In the genomic region with DNA sequence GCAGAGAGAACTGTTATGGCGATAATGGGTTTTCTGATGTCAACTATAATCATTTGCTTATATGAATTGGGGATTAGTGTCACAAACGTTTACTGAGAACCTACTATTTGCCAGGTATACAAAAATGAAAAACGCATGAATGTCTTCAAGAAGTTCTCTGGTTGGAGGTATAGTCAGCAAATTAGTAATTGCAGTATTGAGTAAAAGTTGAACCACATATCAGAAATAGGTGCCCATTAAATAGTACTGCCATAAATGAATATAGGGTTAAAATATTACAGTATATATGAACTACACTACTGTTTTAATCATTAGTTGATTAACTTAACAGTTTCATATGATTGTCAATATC, we compare ENCODE assay signal across 23 cellular contexts. TPM values are rescaled to one million over a fixed set of nuclear protein-coding genes. Genes with fewer than 3 reads are reported as not detected.
A peak's percentile ranks its signal among the peaks of the same experiment; 100 is the strongest.
DNase-seq lines count a peak whose midpoint lies in the region; ATAC-seq, FAIRE-seq and TF ChIP-seq lines count a peak whose summit lies in the region.
"Had no signal": no experiment of that assay in that cellular context is flagged by ENCODE, and none has a peak within 500 bp of the region (broad histone marks: within the 10 kb centered on the region; RNA-seq: fewer than 3 reads in every experiment).

No MANE protein-coding gene starts in this region.

- no peaks in the 10 kb centered on the region for H3K4me1 Mint-ChIP-seq in type B pancreatic cell (ENCODE audit: unreplicated experiment)
- H3K4me1 Mint-ChIP-seq: activated naive CD8-positive, alpha-beta T cell treated with anti-CD3 and anti-CD28 coated beads, Interleukin-2, amount 10 ng/mL, durations not matched to agents 7 days and 5 days; central memory CD8-positive, alpha-beta T cell; T-helper 17 cell had no signal

- no peak for TF ChIP-seq EP300 in HepG2 (IDR thresholded peaks at IDR 0.05; ENCODE audit: low read depth in 2 of 2, low read length in 2 of 2)
- no peak for TF ChIP-seq EP300 in HepG2 (CRISPR knock-in tag; IDR thresholded peaks at IDR 0.05; ENCODE audit: borderline replicate concordance)
- no peak for TF ChIP-seq EP300 in K562 (IDR thresholded peaks at IDR 0.05; ENCODE audit: low read length)

- no peak overlapping the region for H2AFZ ChIP-seq in HepG2 (ENCODE audit: low read length)
- H2AFZ ChIP-seq in K562 (ENCODE audit: low read depth, low read length), result no peak overlapping the region
- H2AFZ ChIP-seq: parathyroid adenoma had no signal

- DNase-seq in HepG2 (ENCODE audit: low spot score), result no peak
- DNase-seq in right lobe of liver, result no peak
- no peak for DNase-seq in K562 (ENCODE audit: extremely low read depth in 1 of 4, low spot score in 3 of 4)
- DNase-seq in type B pancreatic cell (ENCODE audit: extremely low spot score, unreplicated experiment), result no peak
- DNase-seq: activated effector memory CD4-positive, alpha-beta T cell treated with anti-CD3 and anti-CD28 coated beads, Interleukin-2, amount 50 U/mL, for 16 hours; activated naive CD8-positive, alpha-beta T cell treated with anti-CD3 and anti-CD28 coated beads, Interleukin-2, amount 10 ng/mL, durations not matched to agents 7 days and 5 days; activated T-cell treated with anti-CD3 and anti-CD28 coated beads, Interleukin-2, amount 50 U/mL, for 1 hour; BE2C; DND-41; stimulated activated CD4-positive, alpha-beta T cell treated with anti-CD3 and anti-CD28 coated beads, Interleukin-1b, Interleukin-23, amount 100 ng/mL, for 48 hours; stomach; T-helper 17 cell; transverse colon had no signal

- ATAC-seq in HepG2 (no peak), right lobe of liver (no peak), HG03342 (IDR thresholded peaks at IDR 0.05; ENCODE audit: unreplicated experiment) (peak; percentile 16), K562 (no peak), GM21515 (IDR thresholded peaks at IDR 0.05; ENCODE audit: unreplicated experiment) (no peak), GM19467 (IDR thresholded peaks at IDR 0.05; ENCODE audit: unreplicated experiment) (no peak), GM18519 (IDR thresholded peaks at IDR 0.05; ENCODE audit: low FRiP score, unreplicated experiment) (no peak)
- ATAC-seq: T-helper 17 cell had no signal

- H3K36me3 Mint-ChIP-seq in type B pancreatic cell, result no peaks in the 10 kb centered on the region
- H3K36me3 Mint-ChIP-seq: activated naive CD8-positive, alpha-beta T cell treated with anti-CD3 and anti-CD28 coated beads, Interleukin-2, amount 10 ng/mL, durations not matched to agents 7 days and 5 days had no signal

- CTCF ChIA-PET in HepG2 (lab: Yijun Ruan, JAX; ENCODE audit: low intra/inter-chr PET ratio, low total read pairs) (interaction anchor here (1.6 to 2.0 kb wide), 2 partner anchors 677 to 698 kb away, joined by 11 to 26 read pairs; no protein-coding TSS in a partner anchor), K562 (lab: Yijun Ruan, JAX; ENCODE audit: low intra/inter-chr PET ratio) (interaction anchor here (0.6 to 2.1 kb wide), 4 partner anchors 74 to 698 kb away, joined by 3 to 21 read pairs (median 6); no protein-coding TSS in a partner anchor)

- POLR2A ChIA-PET in HepG2 (lab: Yijun Ruan, JAX) (no interaction called here), K562 (lab: Yijun Ruan, JAX) (no interaction called here)

- BruUV-seq in HepG2 (replicated peaks; lab: Mats Ljungman, UMichigan), result no TSS peak
- no TSS peak for BruUV-seq in K562 (replicated peaks; lab: Mats Ljungman, UMichigan)

- FAIRE-seq in HepG2 (lab: Jason Lieb, UNC) (no peak), K562 (lab: Jason Lieb, UNC) (no peak)

- TF ChIP-seq CTCF in HepG2 (CRISPR knock-in tag; IDR thresholded peaks at IDR 0.05) (no peak), right lobe of liver (IDR thresholded peaks at IDR 0.05) (no peak), K562 (IDR thresholded peaks at IDR 0.05 in 2 of 3, conservative IDR thresholded peaks at IDR 0.05 in 1 of 3; ENCODE audit: insufficient read depth in 2 of 3, low read depth in 1 of 3, low read length in 3 of 3) (no peak), type B pancreatic cell (conservative IDR thresholded peaks at IDR 0.05) (peak; percentile 37)

- no peak overlapping the region for H3K4me3 Mint-ChIP-seq in type B pancreatic cell
- H3K4me3 Mint-ChIP-seq: activated naive CD8-positive, alpha-beta T cell treated with anti-CD3 and anti-CD28 coated beads, Interleukin-2, amount 10 ng/mL, durations not matched to agents 7 days and 5 days; central memory CD8-positive, alpha-beta T cell; T-helper 17 cell had no signal

- intact Hi-C loops in HepG2 (cut with micrococcal nuclease; ENCODE audit: unreplicated experiment) (loop anchor here (1.0 to 10.0 kb wide), 4 partner anchors 210 to 698 kb away; a partner anchor contains a TSS), right lobe of liver (cut with DNase I) (loop anchor here (10.0 kb wide), 2 partner anchors 672 to 692 kb away; no protein-coding TSS in a partner anchor), K562 (cut with micrococcal nuclease) (loop anchor here (1.0 to 10.0 kb wide), 6 partner anchors 362 to 792 kb away; no protein-coding TSS in a partner anchor)

- no peaks in the 10 kb centered on the region for H3K27me3 ChIP-seq in HepG2 (ENCODE audit: control insufficient read depth in 1 of 2, insufficient read depth in 2 of 2, low read length in 2 of 2)
- no peaks in the 10 kb centered on the region for H3K27me3 ChIP-seq in right lobe of liver
- H3K27me3 ChIP-seq in K562 (ENCODE audit: control insufficient read depth in 2 of 2, insufficient read depth in 2 of 2, low read length in 2 of 2), result no peaks in the 10 kb centered on the region
- H3K27me3 ChIP-seq: ascending aorta, BE2C, SJSA1, stomach, transverse colon had no signal

- TF ChIP-seq POLR2A in HepG2 (IDR thresholded peaks at IDR 0.05; ENCODE audit: insufficient read depth in 1 of 2, low read depth in 2 of 2, low read length in 2 of 2), result no peak
- no peak for TF ChIP-seq POLR2A in right lobe of liver (IDR thresholded peaks at IDR 0.05)
- no peak for TF ChIP-seq POLR2A in K562 (conservative IDR thresholded peaks at IDR 0.05)

- H3K4me1 ChIP-seq in HepG2 (ENCODE audit: insufficient read depth, low read length) (peaks cover 2% of the 10 kb centered on the region; the same call in 1 of the 2 replicates), right lobe of liver (no peaks in the 10 kb centered on the region), K562 (replicated peaks in 1 of 2; ENCODE audit: control insufficient read depth in 2 of 2, insufficient read depth in 2 of 2, low read length in 2 of 2) (no peaks in the 10 kb centered on the region)
- H3K4me1 ChIP-seq: BE2C, parathyroid adenoma, SJSA1, stomach had no signal

- no peaks in the 10 kb centered on the region for H3K9me3 ChIP-seq in HepG2 (ENCODE audit: low read length)
- no peaks in the 10 kb centered on the region for H3K9me3 ChIP-seq in right lobe of liver
- no peaks in the 10 kb centered on the region for H3K9me3 ChIP-seq in K562 (replicated peaks; ENCODE audit: control insufficient read depth, insufficient read depth, low read depth, low read length)
- H3K9me3 ChIP-seq: ascending aorta, BE2C, SJSA1, stomach, transverse colon had no signal

- H3K27ac ChIP-seq in HepG2 (ENCODE audit: extremely low read length, insufficient read depth, low read length) (no peak overlapping the region), right lobe of liver (no peak overlapping the region), K562 (ENCODE audit: extremely low read depth, low read depth, low read length) (no peak overlapping the region)
- H3K27ac ChIP-seq: ascending aorta, parathyroid adenoma, SJSA1, stomach, transverse colon had no signal

- WGBS in HepG2 (ENCODE audit: low lambda C conversion rate), result 6% methylated on average over 3 of the region's 3 CpGs
- 7% methylated on average over 3 of the region's 3 CpGs for WGBS in right lobe of liver (ENCODE audit: insufficient coverage, low coverage, low lambda C conversion rate, missing lambda C conversion rate)
- WGBS in K562 (ENCODE audit: insufficient coverage, low coverage, missing lambda C conversion rate), result 7% methylated on average over 3 of the region's 3 CpGs

- no peak for TF ChIP-seq RAD21 in HepG2 (CRISPR knock-in tag; IDR thresholded peaks at IDR 0.05)
- TF ChIP-seq RAD21 in K562 (CRISPR knock-in tag; conservative IDR thresholded peaks at IDR 0.05 in 1 of 2, IDR thresholded peaks at IDR 0.05 in 1 of 2), result no peak

- H3K79me2 ChIP-seq in HepG2 (ENCODE audit: insufficient read depth, low read length) (no peaks in the 10 kb centered on the region), K562 (ENCODE audit: control insufficient read depth, insufficient read depth, low read length) (no peaks in the 10 kb centered on the region)
- H3K79me2 ChIP-seq: parathyroid adenoma had no signal

- H3K27ac Mint-ChIP-seq in type B pancreatic cell, result no peak overlapping the region
- H3K27ac Mint-ChIP-seq: activated naive CD8-positive, alpha-beta T cell treated with anti-CD3 and anti-CD28 coated beads, Interleukin-2, amount 10 ng/mL, durations not matched to agents 7 days and 5 days; T-helper 17 cell had no signal

- no peaks in the 10 kb centered on the region for H3K9me1 ChIP-seq in K562 (ENCODE audit: control insufficient read depth, insufficient read depth, low read length)

- in situ Hi-C loops in HepG2 (cut with HindIII; ENCODE audit: extremely low pct_ligation_motif_present, low pct_unique_long_range_greater_than_20kb), result loop anchor here (10.0 kb wide), 1 partner anchor 672 kb away; no protein-coding TSS in a partner anchor
- in situ Hi-C loops in K562 (cut with MboI), result loop anchor here (25.0 kb wide), 1 partner anchor 435 kb away; no protein-coding TSS in a partner anchor

- H3K9ac ChIP-seq in HepG2 (ENCODE audit: insufficient read depth, low read depth, low read length), result no peak overlapping the region
- no peak overlapping the region for H3K9ac ChIP-seq in K562 (ENCODE audit: insufficient read depth in 1 of 2, low read depth in 2 of 2, low read length in 2 of 2)
- H3K9ac ChIP-seq: parathyroid adenoma had no signal

- H3K27me3 Mint-ChIP-seq in type B pancreatic cell, result no peaks in the 10 kb centered on the region
- H3K27me3 Mint-ChIP-seq: activated naive CD8-positive, alpha-beta T cell treated with anti-CD3 and anti-CD28 coated beads, Interleukin-2, amount 10 ng/mL, durations not matched to agents 7 days and 5 days had no signal

- H3K4me3 ChIP-seq in HepG2 (replicated peaks in 1 of 3; ENCODE audit: insufficient read depth in 1 of 3, low read depth in 2 of 3, low read length in 3 of 3), result no peak overlapping the region
- H3K4me3 ChIP-seq in right lobe of liver, result no peak overlapping the region
- no peak overlapping the region for H3K4me3 ChIP-seq in K562
- H3K4me3 ChIP-seq: ascending aorta, SJSA1, smooth muscle cell, stomach, transverse colon had no signal

- H4K20me1 ChIP-seq in HepG2 (ENCODE audit: insufficient read depth, low read length) (no peaks in the 10 kb centered on the region), K562 (replicated peaks; ENCODE audit: control insufficient read depth, insufficient read depth, low read length) (no peaks in the 10 kb centered on the region)

- H3K36me3 ChIP-seq in HepG2 (replicated peaks in 1 of 2; ENCODE audit: control insufficient read depth in 1 of 2, insufficient read depth in 2 of 2, low read length in 2 of 2), result no peaks in the 10 kb centered on the region
- no peaks in the 10 kb centered on the region for H3K36me3 ChIP-seq in right lobe of liver
- H3K36me3 ChIP-seq in K562 (ENCODE audit: control insufficient read depth, insufficient read depth, low read length), result peaks cover 6% of the 10 kb centered on the region; the same call in 1 of the 3 replicates
- H3K36me3 ChIP-seq: ascending aorta, SJSA1, stomach, transverse colon had no signal

- no peaks in the 10 kb centered on the region for H3K9me3 Mint-ChIP-seq in type B pancreatic cell
- H3K9me3 Mint-ChIP-seq: activated naive CD8-positive, alpha-beta T cell treated with anti-CD3 and anti-CD28 coated beads, Interleukin-2, amount 10 ng/mL, durations not matched to agents 7 days and 5 days; central memory CD8-positive, alpha-beta T cell had no signal

- H3K4me2 ChIP-seq in HepG2 (ENCODE audit: low read depth, low read length), result no peak overlapping the region
- H3K4me2 ChIP-seq in K562 (ENCODE audit: insufficient read depth, low read length), result no peak overlapping the region

RNA-seq across cellular contexts. Expression of a gene that starts 60.0 kb away (rescaled TPM):
- total RNA-seq in HepG2 (2016; rRNA removed; fragmentation: Illumina TruSeq; extraction: Trizol) (0.02 TPM in 1 of 2 replicates, not detected in the other), right lobe of liver (10 to 100 TPM; 12.7 to 35.9 (median 16.9) TPM), K562 (2014; rRNA removed) (2.1 and 2.4 TPM in 2 replicates), K562 (2014; rRNA removed; fragmentation: Illumina TruSeq; extraction: Trizol) (3.8 and 4.5 TPM in 2 replicates), K562 (2015; rRNA removed; fragmentation: Illumina TruSeq; extraction: Trizol) (5.9 and 6.2 TPM in 2 replicates), K562 (2021) (4.2 and 4.8 TPM in 2 replicates), type B pancreatic cell (ENCODE audit: low replicate concordance) (1.2 and 4.2 TPM in 2 replicates)
- not detected in 2 replicates for total RNA-seq in HepG2 (2016; cell fraction: cytosol; rRNA removed; fragmentation: Illumina TruSeq; extraction: Trizol; ENCODE audit: low read depth)
- total RNA-seq in HepG2 (2016; cell fraction: insoluble cytoplasmic fraction; rRNA removed; fragmentation: Illumina TruSeq; extraction: Trizol), result under 0.01 TPM in 1 of 2 replicates, not detected in the other
- total RNA-seq in HepG2 (2016; cell fraction: membrane; rRNA removed; fragmentation: Illumina TruSeq; extraction: Trizol), result not detected in 2 replicates
- not detected in 2 replicates for total RNA-seq in HepG2 (2016; cell fraction: nucleus; rRNA removed; fragmentation: Illumina TruSeq; extraction: Trizol)
- polyA plus RNA-seq in HepG2 (2011; rRNA removed) (0.05 and 0.07 TPM in 2 replicates), K562 (2011; rRNA removed) (1.5 and 1.6 TPM in 2 replicates), K562 (2014; fragmentation: Illumina TruSeq; extraction: Trizol) (3.1 and 3.3 TPM in 2 replicates), K562 (2014; fragmentation: Nextera tagmentation; extraction: Ambion mirVana) (under 1 TPM; 0.46 to 0.59 TPM), K562 (2014; rRNA removed) (3.1 and 4.0 TPM in 2 replicates)
- 0.03 and 0.04 TPM in 2 replicates for polyA plus RNA-seq in HepG2 (2011; cell fraction: cytosol; rRNA removed)
- 0.05 and 0.12 TPM in 2 replicates for polyA plus RNA-seq in HepG2 (2011; cell fraction: nucleus; rRNA removed)
- 0.16 and 0.24 TPM in 2 replicates for polyA plus RNA-seq in HepG2 (2012)
- polyA plus RNA-seq in HepG2 (2016; cell fraction: cytosol; fragmentation: Illumina TruSeq; extraction: Trizol; ENCODE audit: low read depth), result not detected in 2 replicates
- polyA plus RNA-seq in HepG2 (2016; cell fraction: insoluble cytoplasmic fraction; fragmentation: Illumina TruSeq; extraction: Trizol; ENCODE audit: low read depth), result 0.02 TPM in 1 of 2 replicates, not detected in the other
- not detected in 2 replicates for polyA plus RNA-seq in HepG2 (2016; cell fraction: membrane; fragmentation: Illumina TruSeq; extraction: Trizol; ENCODE audit: low read depth)
- polyA plus RNA-seq in HepG2 (2016; cell fraction: nucleus; fragmentation: Illumina TruSeq; extraction: Trizol; ENCODE audit: insufficient read depth, low read depth), result not detected in 2 replicates
- polyA minus RNA-seq in HepG2 (2011; rRNA and poly(A)+ RNA removed; ENCODE audit: low replicate concordance), result 0.24 and 2.9 TPM in 2 replicates
- 0.10 TPM in 1 of 2 replicates, not detected in the other for polyA minus RNA-seq in HepG2 (2011; cell fraction: cytosol; rRNA and poly(A)+ RNA removed)
- polyA minus RNA-seq in HepG2 (2011; cell fraction: nucleus; rRNA and poly(A)+ RNA removed), result 0.39 and 0.75 TPM in 2 replicates
- 9.2 and 18.5 TPM in 2 replicates for total RNA-seq in K562 (2011; cell fraction: chromatin; rRNA removed; ENCODE audit: low replicate concordance)
- total RNA-seq in K562 (2011; cell fraction: nucleolus; rRNA removed), result 6.3 and 6.6 TPM in 2 replicates
- total RNA-seq in K562 (2011; cell fraction: nucleoplasm; rRNA removed), result 8.2 and 9.1 TPM in 2 replicates
- 0.49 and 0.72 TPM in 2 replicates for polyA plus RNA-seq in K562 (2011; cell fraction: cytosol; rRNA removed)
- polyA plus RNA-seq in K562 (2011; cell fraction: nucleus; rRNA removed), result 2.5 and 2.9 TPM in 2 replicates
- 6.6 and 8.6 TPM in 2 replicates for polyA plus RNA-seq in K562 (2012)
- 3.5 and 5.0 TPM in 2 replicates for polyA minus RNA-seq in K562 (2011; rRNA and poly(A)+ RNA removed)
- 0.64 and 0.76 TPM in 2 replicates for polyA minus RNA-seq in K562 (2011; cell fraction: cytosol; rRNA and poly(A)+ RNA removed)
- 2.4 and 4.9 TPM in 2 replicates for polyA minus RNA-seq in K562 (2011; cell fraction: nucleus; rRNA and poly(A)+ RNA removed)
- total RNA-seq: activated CD8-positive, alpha-beta memory T cell treated with anti-CD3 and anti-CD28 coated beads for 36 hours; activated naive CD8-positive, alpha-beta T cell treated with anti-CD3 and anti-CD28 coated beads, Interleukin-2, amount 10 ng/mL, durations not matched to agents 7 days and 5 days; T-helper 17 cell had no signal
